11 cellular contexts compared by ENCODE assay signal in the genomic region with DNA sequence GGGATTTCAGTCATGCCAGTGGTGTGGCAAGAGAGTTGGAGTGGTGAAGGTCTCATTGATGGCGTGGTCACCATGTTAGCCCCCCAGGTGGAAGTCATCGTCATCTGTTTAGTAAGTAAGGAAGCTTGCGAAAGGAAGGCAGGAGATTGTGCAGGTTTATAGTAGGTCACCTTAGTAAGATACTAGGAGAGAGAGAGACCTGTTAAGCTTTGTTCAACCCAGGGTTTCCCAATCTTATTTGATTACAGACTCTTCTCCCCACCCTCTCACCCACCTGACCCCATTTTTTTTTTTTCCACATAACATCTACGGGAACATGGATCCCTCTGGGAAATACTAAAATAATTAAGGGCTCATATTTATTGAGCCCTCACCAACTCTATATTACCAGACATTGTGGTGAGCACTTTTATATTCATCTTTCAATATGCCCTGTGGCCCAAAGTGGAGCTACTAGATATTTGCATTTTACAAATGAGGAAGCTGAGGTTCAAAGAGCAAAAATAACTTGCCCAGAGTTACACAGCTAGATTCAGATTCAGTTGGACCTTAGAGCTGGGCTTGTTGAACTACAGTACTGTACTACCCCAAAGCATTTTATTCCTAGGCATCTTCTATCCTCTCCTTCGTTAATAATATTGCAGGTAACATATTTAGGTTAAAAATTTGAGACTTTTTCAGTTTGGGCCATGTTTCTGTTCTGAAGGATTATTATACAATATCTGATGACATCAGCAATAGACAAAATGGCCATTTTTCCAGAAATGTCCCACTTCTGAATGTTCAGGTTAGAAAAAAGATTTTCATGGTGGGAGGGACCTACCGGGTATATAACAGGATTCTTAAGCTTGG. TPM values are rescaled to one million over a fixed set of nuclear protein-coding genes. Genes with fewer than 3 reads are reported as not detected.
DNase-seq lines count a peak whose midpoint lies in the region; ATAC-seq and TF ChIP-seq lines count a peak whose summit lies in the region.
"Had no signal": no experiment of that assay in that cellular context is flagged by ENCODE, and none has a peak within 500 bp of the region (broad histone marks: within the 10 kb centered on the region; RNA-seq: fewer than 3 reads in every experiment).

No MANE protein-coding gene starts in this region.

- no peaks in the 10 kb centered on the region for H3K27me3 ChIP-seq in effector memory CD4-positive, alpha-beta T cell (replicated peaks; ENCODE audit: control insufficient read depth, insufficient read depth, low read length, poor library complexity, severe bottlenecking)

- CTCF ChIA-PET in activated naive CD4-positive, alpha-beta T cell treated with anti-CD3 and anti-CD28 coated beads, Interleukin-2, amount 10 ng/mL, durations not matched to agents 7 days and 5 days (lab: Charles Lee) = interaction anchor here (0.9 to 1.6 kb wide), 4 partner anchors 22 to 84 kb away, joined by 3 to 8 read pairs (median 3); no protein-coding TSS in a partner anchor

- no peaks in the 10 kb centered on the region for H3K9me3 Mint-ChIP-seq in activated naive CD4-positive, alpha-beta T cell treated with anti-CD3 and anti-CD28 coated beads, Interleukin-2, amount 10 ng/mL, durations not matched to agents 7 days and 5 days
- H3K9me3 Mint-ChIP-seq: CD8-positive, alpha-beta memory T cell had no signal

- no peaks in the 10 kb centered on the region for H3K36me3 ChIP-seq in effector memory CD4-positive, alpha-beta T cell (ENCODE audit: control insufficient read depth, insufficient read depth, low read length)

- H3K27me3 Mint-ChIP-seq in activated naive CD4-positive, alpha-beta T cell treated with anti-CD3 and anti-CD28 coated beads, Interleukin-2, amount 10 ng/mL, durations not matched to agents 7 days and 5 days = no peaks in the 10 kb centered on the region

- peak; percentile 53 for TF ChIP-seq POLR2A in Raji (IDR thresholded peaks at IDR 0.05; ENCODE audit: insufficient read depth, low read depth, low read length)

- ATAC-seq in GM21381 (IDR thresholded peaks at IDR 0.05; ENCODE audit: unreplicated experiment) = peak; percentile 87
- peak; percentile 91 for ATAC-seq in HG03139 (IDR thresholded peaks at IDR 0.05; ENCODE audit: unreplicated experiment)

- DNase-seq in GM13977 (ENCODE audit: low spot score) (peak; percentile 54), mucosa of gallbladder (ENCODE audit: low spot score) (no peak), DMS79 (lab: John Stamatoyannopoulos, UW) (no peak)
- DNase-seq in effector memory CD4-positive, alpha-beta T cell = no peak
- no peak for DNase-seq in activated naive CD4-positive, alpha-beta T cell treated with anti-CD3 and anti-CD28 coated beads, Interleukin-2, amount 10 ng/mL, durations not matched to agents 7 days and 5 days
- DNase-seq: aorta; CD8-positive, alpha-beta memory T cell; trophoblast cell had no signal

- H3K4me1 Mint-ChIP-seq in activated naive CD4-positive, alpha-beta T cell treated with anti-CD3 and anti-CD28 coated beads, Interleukin-2, amount 10 ng/mL, durations not matched to agents 7 days and 5 days = no peaks in the 10 kb centered on the region
- H3K4me1 Mint-ChIP-seq: CD8-positive, alpha-beta memory T cell had no signal

- no peaks in the 10 kb centered on the region for H3K9me3 ChIP-seq in effector memory CD4-positive, alpha-beta T cell (ENCODE audit: control insufficient read depth, low read length)

- no peak overlapping the region for H3K27ac Mint-ChIP-seq in activated naive CD4-positive, alpha-beta T cell treated with anti-CD3 and anti-CD28 coated beads, Interleukin-2, amount 10 ng/mL, durations not matched to agents 7 days and 5 days

- H3K27ac ChIP-seq in effector memory CD4-positive, alpha-beta T cell (ENCODE audit: insufficient read depth, low read length, poor library complexity, severe bottlenecking) = no peak overlapping the region

- peaks cover 1% of the 10 kb centered on the region for H3K36me3 Mint-ChIP-seq in activated naive CD4-positive, alpha-beta T cell treated with anti-CD3 and anti-CD28 coated beads, Interleukin-2, amount 10 ng/mL, durations not matched to agents 7 days and 5 days

- in situ Hi-C loops in GM13977 (cut with MboI; ENCODE audit: low pct_unique_long_range_greater_than_20kb, low sequenced_read_pairs, unreplicated experiment) = no loop called here

- H3K4me3 Mint-ChIP-seq in activated naive CD4-positive, alpha-beta T cell treated with anti-CD3 and anti-CD28 coated beads, Interleukin-2, amount 10 ng/mL, durations not matched to agents 7 days and 5 days = no peak overlapping the region
- H3K4me3 Mint-ChIP-seq: CD8-positive, alpha-beta memory T cell had no signal

- H3K4me3 ChIP-seq in effector memory CD4-positive, alpha-beta T cell (ENCODE audit: insufficient read depth, low read depth, low read length, poor library complexity, severe bottlenecking) = no peak overlapping the region

- no peak for TF ChIP-seq CTCF in GM13977 (IDR thresholded peaks at IDR 0.05; ENCODE audit: extremely low read depth, insufficient read depth, missing control alignments)

- H3K4me1 ChIP-seq in effector memory CD4-positive, alpha-beta T cell (ENCODE audit: control insufficient read depth, insufficient read depth, low read length, poor library complexity, severe bottlenecking) = no peaks in the 10 kb centered on the region

RNA-seq across cellular contexts. Expression of a gene that starts 13.2 kb away (rescaled TPM):
- 63.6 TPM for total RNA-seq in mucosa of gallbladder

RNA-seq across cellular contexts. Expression of a gene that starts 32.5 kb away (rescaled TPM):
- total RNA-seq in mucosa of gallbladder = 124 TPM
